8 cellular contexts compared by ENCODE assay signal in the genomic region with DNA sequence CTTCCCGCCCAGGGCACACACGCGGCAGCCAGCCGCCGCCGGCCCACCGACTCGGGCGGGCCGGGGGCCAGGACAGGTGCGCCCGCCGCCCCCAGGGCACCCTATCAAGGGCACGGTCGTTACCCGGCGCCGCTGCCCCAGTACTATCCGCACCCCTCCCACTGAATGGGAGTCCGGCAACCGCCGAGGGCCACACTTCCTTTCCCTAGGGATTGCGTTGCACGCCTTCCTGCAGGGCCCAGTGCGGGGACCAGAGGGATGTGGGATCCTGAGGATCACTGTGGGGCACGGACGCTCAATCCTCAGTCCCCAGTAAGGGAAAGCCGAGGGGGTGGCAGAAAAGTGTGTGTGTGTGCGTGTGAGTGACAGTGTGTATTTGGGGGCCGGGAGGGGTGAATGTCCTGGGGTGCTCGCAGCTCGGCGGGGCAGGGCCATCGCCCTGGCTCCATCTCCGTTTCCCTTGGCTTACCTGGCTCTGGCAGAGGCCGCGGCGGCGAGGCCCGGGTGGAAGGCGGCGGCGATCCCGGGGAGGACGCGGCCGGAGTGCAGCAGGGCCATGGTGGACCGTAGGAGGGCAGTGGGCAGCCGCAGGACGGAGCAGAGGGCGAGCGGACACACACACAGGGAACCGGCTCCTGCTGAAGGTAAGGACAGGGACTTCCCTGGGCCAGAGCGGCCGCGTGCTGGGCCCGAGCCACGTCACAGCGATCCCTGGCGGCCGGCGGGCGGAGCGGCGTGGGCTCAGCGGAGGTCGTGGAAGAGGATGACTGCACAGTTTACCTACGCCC. TPM values are rescaled to one million over a fixed set of nuclear protein-coding genes. Genes with fewer than 3 reads are reported as not detected.
DNase-seq lines count a peak whose midpoint lies in the region; ATAC-seq and TF ChIP-seq lines count a peak whose summit lies in the region.

A gene (minus strand): TSS at position 646 of the 788 bp plus-strand sequence. CDS start 88 bp downstream, at position 558.

- H3K36me3 ChIP-seq in ascending aorta (no peaks in the 10 kb centered on the region), hepatocyte (replicated peaks; ENCODE audit: insufficient read depth, low read depth) (no peaks in the 10 kb centered on the region)

- peak; percentile 91 for ATAC-seq in HG02852 (IDR thresholded peaks at IDR 0.05; ENCODE audit: unreplicated experiment)

- DNase-seq in GM13977 (ENCODE audit: low spot score), result peak; percentile 89
- DNase-seq in NCI-H146 (lab: John Stamatoyannopoulos, UW), result peak; percentile 80
- peak; percentile 58 to 89 (median 66) for DNase-seq in T-helper 2 cell
- DNase-seq in ascending aorta (ENCODE audit: low spot score in 2 of 2), result peak; percentile 28 to 88
- DNase-seq in hepatocyte (ENCODE audit: low spot score), result peak; percentile 91
- peak; percentile 96 for DNase-seq in retina
- no peak for DNase-seq in NCI-H1048 (lab: John Stamatoyannopoulos, UW)

- H3K27me3 ChIP-seq in ascending aorta (no peaks in the 10 kb centered on the region), hepatocyte (no peaks in the 10 kb centered on the region)

- H3K4me3 ChIP-seq in ascending aorta, result peak within 1 kb of the TSS; percentile 85 to 93
- H3K4me3 ChIP-seq in hepatocyte, result peak within 1 kb of the TSS; percentile 75

- H3K4me2 ChIP-seq in hepatocyte, result peak within 1 kb of the TSS; percentile 96

- WGBS in hepatocyte (ENCODE audit: low lambda C conversion rate, missing lambda C conversion rate), result 1% methylated on average over 54 of the region's 68 CpGs

- no peaks in the 10 kb centered on the region for H3K9me2 ChIP-seq in hepatocyte (replicated peaks; ENCODE audit: insufficient read depth)

- H3K9me3 ChIP-seq in ascending aorta (no peaks in the 10 kb centered on the region), hepatocyte (ENCODE audit: low read depth) (no peaks in the 10 kb centered on the region)

- in situ Hi-C loops in GM13977 (cut with MboI; ENCODE audit: low pct_unique_long_range_greater_than_20kb, low sequenced_read_pairs, unreplicated experiment), result no loop called here

- H3K4me1 ChIP-seq in ascending aorta (peaks cover 12 to 14% of the 10 kb centered on the region in 2 donors), hepatocyte (ENCODE audit: insufficient read depth) (peaks cover 9% of the 10 kb centered on the region)

- TF ChIP-seq CTCF in GM13977 (IDR thresholded peaks at IDR 0.05; ENCODE audit: extremely low read depth, insufficient read depth, missing control alignments), result peak; percentile 99
- TF ChIP-seq CTCF in ascending aorta (IDR thresholded peaks at IDR 0.05), result peak; percentile 70 to 94 (median 88)
- peak; percentile 96 for TF ChIP-seq CTCF in hepatocyte (IDR thresholded peaks at IDR 0.05; ENCODE audit: poor library complexity)

- H4K20me1 ChIP-seq in hepatocyte (ENCODE audit: insufficient read depth, poor library complexity, severe bottlenecking), result peaks cover 16% of the 10 kb centered on the region

- H2AFZ ChIP-seq in hepatocyte, result peak within 1 kb of the TSS; percentile 96

- H3K27ac ChIP-seq in ascending aorta, result peak within 1 kb of the TSS; percentile 75 to 81
- H3K27ac ChIP-seq in hepatocyte, result peak within 1 kb of the TSS; percentile 78

- H3K79me2 ChIP-seq in hepatocyte, result peaks cover 49% of the 10 kb centered on the region

- intact Hi-C loops in ascending aorta (cut with DNase I), result loop anchor here (1.0 to 2.0 kb wide), 3 partner anchors 49 to 219 kb away; a partner anchor contains a TSS

RNA-seq across cellular contexts. Expression of the gene that starts here (rescaled TPM):
- total RNA-seq in ascending aorta (48.7 TPM), hepatocyte (63.0 and 83.8 TPM in 2 replicates)
- polyA plus RNA-seq in hepatocyte, result 87.9 and 103 TPM in 2 replicates
